In the genomic region with DNA sequence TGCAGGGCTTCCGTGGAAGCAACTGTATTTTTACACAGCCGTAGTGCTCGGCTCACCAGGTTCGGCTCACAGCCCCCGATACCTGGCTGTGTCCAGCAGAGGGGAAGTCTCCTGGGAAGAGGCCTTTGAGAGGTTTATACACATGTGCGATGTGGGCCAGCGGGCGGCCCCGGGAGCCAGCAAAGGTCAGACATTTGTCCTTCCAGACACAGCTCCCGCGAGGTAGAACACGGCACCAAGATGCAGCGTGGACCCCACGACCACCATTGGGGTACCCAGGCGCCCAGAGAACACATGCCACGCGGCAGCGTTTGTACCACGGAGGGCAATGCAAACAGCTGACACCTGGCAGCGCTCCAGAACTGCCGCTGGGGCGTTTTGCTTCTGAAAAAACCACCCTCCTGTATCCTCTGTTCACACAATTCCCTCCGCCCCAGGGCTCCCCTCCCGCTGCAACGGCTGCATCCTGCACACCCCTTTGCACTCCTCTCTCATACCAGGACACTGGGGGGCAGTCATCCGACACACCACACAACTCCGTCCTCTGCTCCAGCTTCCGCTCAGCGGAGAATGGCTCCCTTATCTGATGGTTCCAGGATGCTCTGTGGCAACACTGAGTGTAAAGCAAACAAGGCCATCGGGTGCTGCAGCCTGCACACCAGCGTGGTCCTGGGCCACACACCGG, we compare ENCODE assay signal across 1 cellular context.
TF ChIP-seq lines count a peak whose summit lies in the region.

No MANE protein-coding gene starts in this region.

TF ChIP-seq in HepG2, 621 proteins besides CTCF, POLR2A, EP300 and RAD21 (continued from another document and continues in another):
- TF ChIP-seq ZBTB40 (IDR thresholded peaks at IDR 0.05), result no peak
- TF ChIP-seq ZBTB40 (CRISPR knock-in tag; IDR thresholded peaks at IDR 0.05), result peak; percentile 74
- TF ChIP-seq, protein P1, sequence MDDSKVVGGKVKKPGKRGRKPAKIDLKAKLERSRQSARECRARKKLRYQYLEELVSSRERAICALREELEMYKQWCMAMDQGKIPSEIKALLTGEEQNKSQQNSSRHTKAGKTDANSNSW (CRISPR knock-in tag; IDR thresholded peaks at IDR 0.05; ENCODE audit: borderline replicate concordance), result 0 out of 2 replicates have a peak, but pooled peaks have one; percentile 34
- peak; percentile 99 for TF ChIP-seq CBX5 (CRISPR knock-in tag; IDR thresholded peaks at IDR 0.05; ENCODE audit: borderline replicate concordance)
- peak; percentile 98 for TF ChIP-seq TARDBP (CRISPR knock-in tag; IDR thresholded peaks at IDR 0.05)
- TF ChIP-seq, protein P2, sequence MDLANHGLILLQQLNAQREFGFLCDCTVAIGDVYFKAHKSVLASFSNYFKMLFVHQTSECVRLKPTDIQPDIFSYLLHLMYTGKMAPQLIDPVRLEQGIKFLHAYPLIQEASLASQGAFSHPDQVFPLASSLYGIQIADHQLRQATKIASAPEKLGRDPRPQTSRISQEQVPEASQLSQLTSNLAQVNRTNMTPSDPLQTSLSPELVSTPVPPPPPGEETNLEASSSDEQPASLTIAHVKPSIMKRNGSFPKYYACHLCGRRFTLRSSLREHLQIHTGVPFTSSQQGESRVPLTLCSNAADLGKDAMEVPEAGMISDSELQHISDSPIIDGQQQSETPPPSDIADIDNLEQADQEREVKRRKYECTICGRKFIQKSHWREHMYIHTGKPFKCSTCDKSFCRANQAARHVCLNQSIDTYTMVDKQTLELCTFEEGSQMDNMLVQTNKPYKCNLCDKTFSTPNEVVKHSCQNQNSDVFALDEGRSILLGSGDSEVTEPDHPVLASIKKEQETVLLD (CRISPR knock-in tag; IDR thresholded peaks at IDR 0.05; ENCODE audit: low read depth), result peak; percentile 74
- no peak for TF ChIP-seq TCF12 (IDR thresholded peaks at IDR 0.05)
- TF ChIP-seq TCF12 (CRISPR knock-in tag; IDR thresholded peaks at IDR 0.05), result 0 out of 2 replicates have a peak, but pooled peaks have one; percentile 61
- no peak for TF ChIP-seq ZNF263 (CRISPR knock-in tag; IDR thresholded peaks at IDR 0.05)
- TF ChIP-seq NFIB (CRISPR knock-in tag; IDR thresholded peaks at IDR 0.05; ENCODE audit: borderline replicate concordance), result no peak
- TF ChIP-seq MTA3 (CRISPR knock-in tag; IDR thresholded peaks at IDR 0.05), result no peak
- peak; percentile 92 for TF ChIP-seq DPF2 (CRISPR knock-in tag; IDR thresholded peaks at IDR 0.05; ENCODE audit: borderline replicate concordance, low read depth)
- TF ChIP-seq SATB2 (CRISPR knock-in tag; IDR thresholded peaks at IDR 0.05), result no peak
- TF ChIP-seq PPARG (CRISPR knock-in tag; conservative IDR thresholded peaks at IDR 0.05), result peak; percentile 82
- TF ChIP-seq ZFX (CRISPR knock-in tag; IDR thresholded peaks at IDR 0.05; ENCODE audit: low read depth), result peak; percentile 93
- TF ChIP-seq, protein P3, sequence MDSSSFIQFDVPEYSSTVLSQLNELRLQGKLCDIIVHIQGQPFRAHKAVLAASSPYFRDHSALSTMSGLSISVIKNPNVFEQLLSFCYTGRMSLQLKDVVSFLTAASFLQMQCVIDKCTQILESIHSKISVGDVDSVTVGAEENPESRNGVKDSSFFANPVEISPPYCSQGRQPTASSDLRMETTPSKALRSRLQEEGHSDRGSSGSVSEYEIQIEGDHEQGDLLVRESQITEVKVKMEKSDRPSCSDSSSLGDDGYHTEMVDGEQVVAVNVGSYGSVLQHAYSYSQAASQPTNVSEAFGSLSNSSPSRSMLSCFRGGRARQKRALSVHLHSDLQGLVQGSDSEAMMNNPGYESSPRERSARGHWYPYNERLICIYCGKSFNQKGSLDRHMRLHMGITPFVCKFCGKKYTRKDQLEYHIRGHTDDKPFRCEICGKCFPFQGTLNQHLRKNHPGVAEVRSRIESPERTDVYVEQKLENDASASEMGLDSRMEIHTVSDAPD (CRISPR knock-in tag; IDR thresholded peaks at IDR 0.05), result peak; percentile 90
- no peak for TF ChIP-seq ZNF7 (CRISPR knock-in tag; IDR thresholded peaks at IDR 0.05)
- TF ChIP-seq AKAP8 (CRISPR knock-in tag; IDR thresholded peaks at IDR 0.05), result no peak
- TF ChIP-seq ATF5 (CRISPR knock-in tag; IDR thresholded peaks at IDR 0.05; ENCODE audit: low read depth), result no peak
- 0 out of 2 replicates have a peak, but pooled peaks have one; percentile 16 for TF ChIP-seq SP5 (CRISPR knock-in tag; IDR thresholded peaks at IDR 0.05; ENCODE audit: borderline replicate concordance, low read depth)
- no peak; the same call in 1 of the 2 replicates for TF ChIP-seq EEA1 (CRISPR knock-in tag; IDR thresholded peaks at IDR 0.05; ENCODE audit: borderline replicate concordance)
- TF ChIP-seq ZNF225 (CRISPR knock-in tag; IDR thresholded peaks at IDR 0.05), result peak; percentile 69
- TF ChIP-seq ZSCAN29 (CRISPR knock-in tag; conservative IDR thresholded peaks at IDR 0.05), result peak; percentile 52; the same call in 1 of the 2 replicates
- TF ChIP-seq NFKBIZ (CRISPR knock-in tag; IDR thresholded peaks at IDR 0.05), result peak; percentile 58; the same call in 1 of the 2 replicates
- peak; percentile 71 for TF ChIP-seq YY1 (IDR thresholded peaks at IDR 0.05; ENCODE audit: insufficient read depth, insufficient replicate concordance, low read depth, low read length)
- peak; percentile 72 to 95 for TF ChIP-seq HMGXB4 (CRISPR knock-in tag; IDR thresholded peaks at IDR 0.05; ENCODE audit: borderline replicate concordance in 1 of 2, low read depth in 1 of 2)
- TF ChIP-seq GLI4 (CRISPR knock-in tag; IDR thresholded peaks at IDR 0.05; ENCODE audit: borderline replicate concordance), result no peak
- TF ChIP-seq NRL (CRISPR knock-in tag; IDR thresholded peaks at IDR 0.05; ENCODE audit: borderline replicate concordance), result peak; percentile 86; the same call in 1 of the 2 replicates
- TF ChIP-seq FOXA3 (CRISPR knock-in tag; IDR thresholded peaks at IDR 0.05), result peak; percentile 99
- peak; percentile 93 for TF ChIP-seq ARNTL (CRISPR knock-in tag; IDR thresholded peaks at IDR 0.05)
- TF ChIP-seq PLSCR1 (CRISPR knock-in tag; IDR thresholded peaks at IDR 0.05; ENCODE audit: borderline replicate concordance), result no peak; the same call in 1 of the 2 replicates
- peak; percentile 68; the same call in 1 of the 2 replicates for TF ChIP-seq ZNF276 (CRISPR knock-in tag; IDR thresholded peaks at IDR 0.05; ENCODE audit: low read depth)
- TF ChIP-seq EHMT2 (IDR thresholded peaks at IDR 0.05; ENCODE audit: borderline replicate concordance, low read depth, low read length), result no peak; the same call in 1 of the 2 replicates
- peak; percentile 96 for TF ChIP-seq HMG20A (CRISPR knock-in tag; IDR thresholded peaks at IDR 0.05; ENCODE audit: borderline replicate concordance)
- TF ChIP-seq GRHL1 (CRISPR knock-in tag; conservative IDR thresholded peaks at IDR 0.05), result no peak
- 0 out of 2 replicates have a peak, but pooled peaks have one; percentile 12 for TF ChIP-seq MAF1 (CRISPR knock-in tag; IDR thresholded peaks at IDR 0.05; ENCODE audit: borderline replicate concordance)
- TF ChIP-seq ARHGAP35 (CRISPR knock-in tag; IDR thresholded peaks at IDR 0.05; ENCODE audit: borderline replicate concordance), result 0 out of 2 replicates have a peak, but pooled peaks have one; percentile 51
